Comparison of ENCODE assay signal across 2 cellular contexts in genomic region chrX:2473064-2473463, GRCh38.
A peak's percentile ranks its signal among the peaks of the same experiment; 100 is the strongest.
TF ChIP-seq lines count a peak whose summit lies in the region.
"Not testable (repeated sequence)": the region's sequence is repeated elsewhere in the genome, so short reads cannot be mapped to it uniquely, and the experiment has no call there.

No MANE protein-coding gene starts in this region.

TF ChIP-seq in A549, 52 proteins besides CTCF, POLR2A, EP300 and RAD21:
- TF ChIP-seq FOSL2 (IDR thresholded peaks at IDR 0.05): not testable (repeated sequence)
- 0 out of 2 replicates have a peak, but pooled peaks have one; percentile 31 for TF ChIP-seq FOSL2 (CRISPR knock-in tag; IDR thresholded peaks at IDR 0.05)

TF ChIP-seq in HepG2, 621 proteins besides CTCF, POLR2A, EP300 and RAD21 (continues in another document):
- 0 out of 2 replicates have a peak, but pooled peaks have one; percentile 23 for TF ChIP-seq ZMYM4 (CRISPR knock-in tag; IDR thresholded peaks at IDR 0.05)
- peak; percentile 45; the same call in 1 of the 2 replicates for TF ChIP-seq ETV5 (CRISPR knock-in tag; IDR thresholded peaks at IDR 0.05; ENCODE audit: borderline replicate concordance)
- TF ChIP-seq HMG20B (CRISPR knock-in tag; conservative IDR thresholded peaks at IDR 0.05): peak; percentile 55; the same call in 1 of the 2 replicates
- TF ChIP-seq, protein P1, sequence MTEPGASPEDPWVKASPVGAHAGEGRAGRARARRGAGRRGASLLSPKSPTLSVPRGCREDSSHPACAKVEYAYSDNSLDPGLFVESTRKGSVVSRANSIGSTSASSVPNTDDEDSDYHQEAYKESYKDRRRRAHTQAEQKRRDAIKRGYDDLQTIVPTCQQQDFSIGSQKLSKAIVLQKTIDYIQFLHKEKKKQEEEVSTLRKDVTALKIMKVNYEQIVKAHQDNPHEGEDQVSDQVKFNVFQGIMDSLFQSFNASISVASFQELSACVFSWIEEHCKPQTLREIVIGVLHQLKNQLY (CRISPR knock-in tag; IDR thresholded peaks at IDR 0.05): peak; percentile 64
- not testable (repeated sequence) for TF ChIP-seq SOX6 (IDR thresholded peaks at IDR 0.05)
- TF ChIP-seq SOX6 (CRISPR knock-in tag; IDR thresholded peaks at IDR 0.05): peak; percentile 79
- TF ChIP-seq KAT8 (CRISPR knock-in tag; IDR thresholded peaks at IDR 0.05): peak; percentile 41; the same call in 1 of the 2 replicates
- peak; percentile 26; the same call in 1 of the 2 replicates for TF ChIP-seq GABPB1 (CRISPR knock-in tag; IDR thresholded peaks at IDR 0.05)
- peak; percentile 70 for TF ChIP-seq FOXA3 (CRISPR knock-in tag; IDR thresholded peaks at IDR 0.05)
- TF ChIP-seq HDAC1 (CRISPR knock-in tag; IDR thresholded peaks at IDR 0.05): peak; percentile 51; the same call in 1 of the 2 replicates
- TF ChIP-seq, protein P2, sequence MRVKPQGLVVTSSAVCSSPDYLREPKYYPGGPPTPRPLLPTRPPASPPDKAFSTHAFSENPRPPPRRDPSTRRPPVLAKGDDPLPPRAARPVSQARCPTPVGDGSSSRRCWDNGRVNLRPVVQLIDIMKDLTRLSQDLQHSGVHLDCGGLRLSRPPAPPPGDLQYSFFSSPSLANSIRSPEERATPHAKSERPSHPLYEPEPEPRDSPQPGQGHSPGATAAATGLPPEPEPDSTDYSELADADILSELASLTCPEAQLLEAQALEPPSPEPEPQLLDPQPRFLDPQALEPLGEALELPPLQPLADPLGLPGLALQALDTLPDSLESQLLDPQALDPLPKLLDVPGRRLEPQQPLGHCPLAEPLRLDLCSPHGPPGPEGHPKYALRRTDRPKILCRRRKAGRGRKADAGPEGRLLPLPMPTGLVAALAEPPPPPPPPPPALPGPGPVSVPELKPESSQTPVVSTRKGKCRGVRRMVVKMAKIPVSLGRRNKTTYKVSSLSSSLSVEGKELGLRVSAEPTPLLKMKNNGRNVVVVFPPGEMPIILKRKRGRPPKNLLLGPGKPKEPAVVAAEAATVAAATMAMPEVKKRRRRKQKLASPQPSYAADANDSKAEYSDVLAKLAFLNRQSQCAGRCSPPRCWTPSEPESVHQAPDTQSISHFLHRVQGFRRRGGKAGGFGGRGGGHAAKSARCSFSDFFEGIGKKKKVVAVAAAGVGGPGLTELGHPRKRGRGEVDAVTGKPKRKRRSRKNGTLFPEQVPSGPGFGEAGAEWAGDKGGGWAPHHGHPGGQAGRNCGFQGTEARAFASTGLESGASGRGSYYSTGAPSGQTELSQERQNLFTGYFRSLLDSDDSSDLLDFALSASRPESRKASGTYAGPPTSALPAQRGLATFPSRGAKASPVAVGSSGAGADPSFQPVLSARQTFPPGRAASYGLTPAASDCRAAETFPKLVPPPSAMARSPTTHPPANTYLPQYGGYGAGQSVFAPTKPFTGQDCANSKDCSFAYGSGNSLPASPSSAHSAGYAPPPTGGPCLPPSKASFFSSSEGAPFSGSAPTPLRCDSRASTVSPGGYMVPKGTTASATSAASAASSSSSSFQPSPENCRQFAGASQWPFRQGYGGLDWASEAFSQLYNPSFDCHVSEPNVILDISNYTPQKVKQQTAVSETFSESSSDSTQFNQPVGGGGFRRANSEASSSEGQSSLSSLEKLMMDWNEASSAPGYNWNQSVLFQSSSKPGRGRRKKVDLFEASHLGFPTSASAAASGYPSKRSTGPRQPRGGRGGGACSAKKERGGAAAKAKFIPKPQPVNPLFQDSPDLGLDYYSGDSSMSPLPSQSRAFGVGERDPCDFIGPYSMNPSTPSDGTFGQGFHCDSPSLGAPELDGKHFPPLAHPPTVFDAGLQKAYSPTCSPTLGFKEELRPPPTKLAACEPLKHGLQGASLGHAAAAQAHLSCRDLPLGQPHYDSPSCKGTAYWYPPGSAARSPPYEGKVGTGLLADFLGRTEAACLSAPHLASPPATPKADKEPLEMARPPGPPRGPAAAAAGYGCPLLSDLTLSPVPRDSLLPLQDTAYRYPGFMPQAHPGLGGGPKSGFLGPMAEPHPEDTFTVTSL (CRISPR knock-in tag; IDR thresholded peaks at IDR 0.05; ENCODE audit: borderline replicate concordance): peak; percentile 74; the same call in 1 of the 2 replicates
- peak; percentile 88 for TF ChIP-seq JUND (CRISPR knock-in tag; IDR thresholded peaks at IDR 0.05)
- TF ChIP-seq MNT (IDR thresholded peaks at IDR 0.05): peak; percentile 85
- peak; percentile 95 for TF ChIP-seq ATF3 (CRISPR knock-in tag; IDR thresholded peaks at IDR 0.05)
- 0 out of 2 replicates have a peak, but pooled peaks have one; percentile 27 for TF ChIP-seq KMT2B (CRISPR knock-in tag; IDR thresholded peaks at IDR 0.05)
- 0 out of 2 replicates have a peak, but pooled peaks have one; percentile 55 for TF ChIP-seq MIXL1 (CRISPR knock-in tag; IDR thresholded peaks at IDR 0.05)
- TF ChIP-seq, protein P3, sequence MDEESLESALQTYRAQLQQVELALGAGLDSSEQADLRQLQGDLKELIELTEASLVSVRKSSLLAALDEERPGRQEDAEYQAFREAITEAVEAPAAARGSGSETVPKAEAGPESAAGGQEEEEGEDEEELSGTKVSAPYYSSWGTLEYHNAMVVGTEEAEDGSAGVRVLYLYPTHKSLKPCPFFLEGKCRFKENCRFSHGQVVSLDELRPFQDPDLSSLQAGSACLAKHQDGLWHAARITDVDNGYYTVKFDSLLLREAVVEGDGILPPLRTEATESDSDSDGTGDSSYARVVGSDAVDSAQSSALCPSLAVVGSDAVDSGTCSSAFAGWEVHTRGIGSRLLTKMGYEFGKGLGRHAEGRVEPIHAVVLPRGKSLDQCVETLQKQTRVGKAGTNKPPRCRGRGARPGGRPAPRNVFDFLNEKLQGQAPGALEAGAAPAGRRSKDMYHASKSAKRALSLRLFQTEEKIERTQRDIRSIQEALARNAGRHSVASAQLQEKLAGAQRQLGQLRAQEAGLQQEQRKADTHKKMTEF (CRISPR knock-in tag; IDR thresholded peaks at IDR 0.05): peak; percentile 65; the same call in 1 of the 2 replicates
- TF ChIP-seq RXRA (CRISPR knock-in tag; IDR thresholded peaks at IDR 0.05): peak; percentile 20; the same call in 1 of the 2 replicates
- peak; percentile 89 for TF ChIP-seq HNF4A (CRISPR knock-in tag; IDR thresholded peaks at IDR 0.05)
- TF ChIP-seq LCORL (IDR thresholded peaks at IDR 0.05): peak; percentile 69; the same call in 1 of the 2 replicates
- TF ChIP-seq LCORL (CRISPR knock-in tag; IDR thresholded peaks at IDR 0.05): peak; percentile 97
- peak; percentile 51 for TF ChIP-seq NCOA2 (CRISPR knock-in tag; IDR thresholded peaks at IDR 0.05)
- TF ChIP-seq SIN3A (IDR thresholded peaks at IDR 0.05; ENCODE audit: borderline replicate concordance, low read depth, low read length): peak; percentile 55; the same call in 1 of the 2 replicates
- peak; percentile 39 for TF ChIP-seq POGZ (CRISPR knock-in tag; IDR thresholded peaks at IDR 0.05)
- TF ChIP-seq ZMYM3 (CRISPR knock-in tag; IDR thresholded peaks at IDR 0.05): peak; percentile 37; the same call in 1 of the 2 replicates
- TF ChIP-seq, protein P4, sequence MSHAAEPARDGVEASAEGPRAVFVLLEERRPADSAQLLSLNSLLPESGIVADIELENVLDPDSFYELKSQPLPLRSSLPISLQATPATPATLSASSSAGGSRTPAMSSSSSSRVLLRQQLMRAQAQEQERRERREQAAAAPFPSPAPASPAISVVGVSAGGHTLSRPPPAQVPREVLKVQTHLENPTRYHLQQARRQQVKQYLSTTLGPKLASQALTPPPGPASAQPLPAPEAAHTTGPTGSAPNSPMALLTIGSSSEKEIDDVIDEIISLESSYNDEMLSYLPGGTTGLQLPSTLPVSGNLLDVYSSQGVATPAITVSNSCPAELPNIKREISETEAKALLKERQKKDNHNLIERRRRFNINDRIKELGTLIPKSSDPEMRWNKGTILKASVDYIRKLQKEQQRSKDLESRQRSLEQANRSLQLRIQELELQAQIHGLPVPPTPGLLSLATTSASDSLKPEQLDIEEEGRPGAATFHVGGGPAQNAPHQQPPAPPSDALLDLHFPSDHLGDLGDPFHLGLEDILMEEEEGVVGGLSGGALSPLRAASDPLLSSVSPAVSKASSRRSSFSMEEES (CRISPR knock-in tag; IDR thresholded peaks at IDR 0.05): peak; percentile 84
- TF ChIP-seq ELF3 (CRISPR knock-in tag; IDR thresholded peaks at IDR 0.05): peak; percentile 53
- TF ChIP-seq ARID5B (CRISPR knock-in tag; IDR thresholded peaks at IDR 0.05): peak; percentile 82
- 0 out of 2 replicates have a peak, but pooled peaks have one; percentile 24 for TF ChIP-seq ELF1 (CRISPR knock-in tag; IDR thresholded peaks at IDR 0.05)
- TF ChIP-seq ARID4A (CRISPR knock-in tag; IDR thresholded peaks at IDR 0.05; ENCODE audit: borderline replicate concordance): 0 out of 2 replicates have a peak, but pooled peaks have one; percentile 54
- TF ChIP-seq SAP130 (CRISPR knock-in tag; IDR thresholded peaks at IDR 0.05; ENCODE audit: low read depth): peak; percentile 92
- TF ChIP-seq SOX5 (CRISPR knock-in tag; IDR thresholded peaks at IDR 0.05; ENCODE audit: borderline replicate concordance): peak; percentile 70; the same call in 1 of the 2 replicates
- TF ChIP-seq MED1 (CRISPR knock-in tag; IDR thresholded peaks at IDR 0.05): peak; percentile 61; the same call in 1 of the 2 replicates
- peak; percentile 47; the same call in 1 of the 2 replicates for TF ChIP-seq SRY (CRISPR knock-in tag; IDR thresholded peaks at IDR 0.05)
- 0 out of 2 replicates have a peak, but pooled peaks have one; percentile 51 for TF ChIP-seq RCOR2 (CRISPR knock-in tag; IDR thresholded peaks at IDR 0.05)
- peak; percentile 67 for TF ChIP-seq SALL1 (CRISPR knock-in tag; IDR thresholded peaks at IDR 0.05)
